Comparison of ENCODE assay signal across 10 cellular contexts in the genomic region with DNA sequence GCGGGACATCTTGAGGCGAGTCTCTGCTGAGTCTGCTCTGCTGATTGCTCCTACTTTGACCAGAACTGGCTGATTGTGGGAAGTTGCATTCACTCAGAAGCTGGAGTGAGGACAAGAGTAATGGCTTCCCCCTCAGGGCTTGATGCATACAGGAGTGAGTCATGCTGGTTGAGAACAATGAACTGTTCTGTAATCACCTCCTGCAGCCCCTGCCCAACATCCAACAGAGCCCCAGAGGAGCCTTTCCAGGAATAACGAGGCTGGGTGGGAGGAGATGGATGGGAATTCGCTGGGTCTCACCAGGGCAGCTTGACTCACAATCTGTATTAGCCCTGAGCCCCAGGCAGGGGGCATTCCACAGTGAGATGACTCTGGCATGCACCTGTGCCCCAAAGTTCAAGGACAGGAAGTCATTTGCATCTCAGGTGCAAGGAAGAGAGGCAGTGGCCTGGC.
DNase-seq lines count a peak whose midpoint lies in the region; ATAC-seq and TF ChIP-seq lines count a peak whose summit lies in the region.
"Had no signal": no experiment of that assay in that cellular context is flagged by ENCODE, and none has a peak within 500 bp of the region (broad histone marks: within the 10 kb centered on the region; RNA-seq: fewer than 3 reads in every experiment).

No MANE protein-coding gene starts in this region.

- H3K27ac Mint-ChIP-seq in MCF 10A (ENCODE audit: low read depth, unreplicated experiment), result no peak overlapping the region

- peaks cover 3% of the 10 kb centered on the region; the same call in 1 of the 2 replicates for H3K4me1 ChIP-seq in HEK293 (ENCODE audit: control insufficient read depth, insufficient read depth, low read length)
- H3K4me1 ChIP-seq in mesodermal cell (ENCODE audit: control insufficient read depth, insufficient read depth, low read length, poor library complexity, severe bottlenecking), result peaks cover 12% of the 10 kb centered on the region

- peaks cover 5% of the 10 kb centered on the region for H3K4me1 Mint-ChIP-seq in MCF 10A (ENCODE audit: insufficient read depth, unreplicated experiment)

- no peak for ATAC-seq in GM19324 (IDR thresholded peaks at IDR 0.05; ENCODE audit: low FRiP score, unreplicated experiment)
- ATAC-seq in GM18520 (IDR thresholded peaks at IDR 0.05; ENCODE audit: unreplicated experiment), result no peak
- ATAC-seq in GM21360 (IDR thresholded peaks at IDR 0.05; ENCODE audit: unreplicated experiment), result no peak

- peak; percentile 81 for DNase-seq in NCI-H345 (lab: John Stamatoyannopoulos, UW)
- peak; percentile 82 for DNase-seq in MCF 10A (ENCODE audit: unreplicated experiment)
- no peak for DNase-seq in GOT3 (lab: John Stamatoyannopoulos, UW)

- no TSS peak for BruUV-seq in MCF 10A (replicated peaks; lab: Mats Ljungman, UMichigan)

- POLR2A ChIA-PET in HEK293 (lab: Yijun Ruan, JAX), result no interaction called here
- POLR2A ChIA-PET in MCF 10A (lab: Yijun Ruan, JAX), result no interaction called here

- H3K27ac ChIP-seq in HEK293 (ENCODE audit: extremely low read depth, low read depth, low read length) (no peak overlapping the region), mesodermal cell (ENCODE audit: low read depth, low read length, severe bottlenecking) (peak overlapping the region; percentile 17)
- H3K27ac ChIP-seq: KMS-11 had no signal

- no peak for TF ChIP-seq CTCF in HEK293 (tag by site-specific recombination; IDR thresholded peaks at IDR 0.05)
- TF ChIP-seq CTCF in MCF 10A (IDR thresholded peaks at IDR 0.05; ENCODE audit: unreplicated experiment), result no peak

- CTCF ChIA-PET in HEK293 (lab: Yijun Ruan, JAX), result no interaction called here
- CTCF ChIA-PET in MCF 10A (lab: Yijun Ruan, JAX), result no interaction called here

- H3K36me3 ChIP-seq in HEK293 (ENCODE audit: control insufficient read depth in 2 of 2, insufficient read depth in 1 of 2, low read length in 2 of 2) (no peaks in the 10 kb centered on the region), mesodermal cell (ENCODE audit: control insufficient read depth, insufficient read depth, low read length) (no peaks in the 10 kb centered on the region)

- H3K27me3 Mint-ChIP-seq in MCF 10A (ENCODE audit: insufficient read depth, unreplicated experiment), result peaks cover 28% of the 10 kb centered on the region

- H3K36me3 Mint-ChIP-seq in MCF 10A (ENCODE audit: insufficient read depth, unreplicated experiment), result peaks cover 4% of the 10 kb centered on the region

- H3K9me3 Mint-ChIP-seq in MCF 10A (ENCODE audit: unreplicated experiment), result no peaks in the 10 kb centered on the region

- WGBS in mesodermal cell (ENCODE audit: insufficient coverage in 2 of 2), 2 experiments, result 11 to 38% methylated on average over 2 to 3 of the region's 4 CpGs

- intact Hi-C loops in MCF 10A (cut with micrococcal nuclease), result no loop called here

- H3K9me3 ChIP-seq in HEK293 (ENCODE audit: control insufficient read depth, insufficient read depth, low read depth, low read length) (no peaks in the 10 kb centered on the region), mesodermal cell (ENCODE audit: control insufficient read depth, low read length) (no peaks in the 10 kb centered on the region)

- H3K4me3 ChIP-seq in HEK293 (ENCODE audit: low read depth, low read length) (no peak overlapping the region), mesodermal cell (ENCODE audit: extremely low read depth, insufficient read depth, low read length, poor library complexity, severe bottlenecking) (no peak overlapping the region)
- H3K4me3 ChIP-seq: smooth muscle cell had no signal

- no peak overlapping the region for H3K4me3 Mint-ChIP-seq in MCF 10A (ENCODE audit: unreplicated experiment)

TF ChIP-seq in HEK293, 187 proteins besides CTCF, POLR2A, EP300 and RAD21 (continues in another document):
- TF ChIP-seq, protein P1, sequence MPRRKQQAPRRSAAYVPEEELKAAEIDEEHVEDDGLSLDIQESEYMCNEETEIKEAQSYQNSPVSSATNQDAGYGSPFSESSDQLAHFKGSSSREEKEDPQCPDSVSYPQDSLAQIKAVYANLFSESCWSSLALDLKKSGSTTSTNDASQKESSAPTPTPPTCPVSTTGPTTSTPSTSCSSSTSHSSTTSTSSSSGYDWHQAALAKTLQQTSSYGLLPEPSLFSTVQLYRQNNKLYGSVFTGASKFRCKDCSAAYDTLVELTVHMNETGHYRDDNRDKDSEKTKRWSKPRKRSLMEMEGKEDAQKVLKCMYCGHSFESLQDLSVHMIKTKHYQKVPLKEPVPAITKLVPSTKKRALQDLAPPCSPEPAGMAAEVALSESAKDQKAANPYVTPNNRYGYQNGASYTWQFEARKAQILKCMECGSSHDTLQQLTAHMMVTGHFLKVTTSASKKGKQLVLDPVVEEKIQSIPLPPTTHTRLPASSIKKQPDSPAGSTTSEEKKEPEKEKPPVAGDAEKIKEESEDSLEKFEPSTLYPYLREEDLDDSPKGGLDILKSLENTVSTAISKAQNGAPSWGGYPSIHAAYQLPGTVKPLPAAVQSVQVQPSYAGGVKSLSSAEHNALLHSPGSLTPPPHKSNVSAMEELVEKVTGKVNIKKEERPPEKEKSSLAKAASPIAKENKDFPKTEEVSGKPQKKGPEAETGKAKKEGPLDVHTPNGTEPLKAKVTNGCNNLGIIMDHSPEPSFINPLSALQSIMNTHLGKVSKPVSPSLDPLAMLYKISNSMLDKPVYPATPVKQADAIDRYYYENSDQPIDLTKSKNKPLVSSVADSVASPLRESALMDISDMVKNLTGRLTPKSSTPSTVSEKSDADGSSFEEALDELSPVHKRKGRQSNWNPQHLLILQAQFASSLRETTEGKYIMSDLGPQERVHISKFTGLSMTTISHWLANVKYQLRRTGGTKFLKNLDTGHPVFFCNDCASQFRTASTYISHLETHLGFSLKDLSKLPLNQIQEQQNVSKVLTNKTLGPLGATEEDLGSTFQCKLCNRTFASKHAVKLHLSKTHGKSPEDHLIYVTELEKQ (tag by site-specific recombination; IDR thresholded peaks at IDR 0.05; ENCODE audit: borderline replicate concordance), result no peak
- peak; percentile 64 for TF ChIP-seq ZBTB17 (tag by site-specific recombination; IDR thresholded peaks at IDR 0.05)
- peak; percentile 99 for TF ChIP-seq ZIC2 (tag by site-specific recombination; IDR thresholded peaks at IDR 0.05)
- TF ChIP-seq ZNF184 (tag by site-specific recombination; IDR thresholded peaks at IDR 0.05), result 0 out of 2 replicates have a peak, but pooled peaks have one; percentile 29
- no peak for TF ChIP-seq ZNF202 (tag by site-specific recombination; IDR thresholded peaks at IDR 0.05; ENCODE audit: borderline replicate concordance)
- TF ChIP-seq, protein P2, sequence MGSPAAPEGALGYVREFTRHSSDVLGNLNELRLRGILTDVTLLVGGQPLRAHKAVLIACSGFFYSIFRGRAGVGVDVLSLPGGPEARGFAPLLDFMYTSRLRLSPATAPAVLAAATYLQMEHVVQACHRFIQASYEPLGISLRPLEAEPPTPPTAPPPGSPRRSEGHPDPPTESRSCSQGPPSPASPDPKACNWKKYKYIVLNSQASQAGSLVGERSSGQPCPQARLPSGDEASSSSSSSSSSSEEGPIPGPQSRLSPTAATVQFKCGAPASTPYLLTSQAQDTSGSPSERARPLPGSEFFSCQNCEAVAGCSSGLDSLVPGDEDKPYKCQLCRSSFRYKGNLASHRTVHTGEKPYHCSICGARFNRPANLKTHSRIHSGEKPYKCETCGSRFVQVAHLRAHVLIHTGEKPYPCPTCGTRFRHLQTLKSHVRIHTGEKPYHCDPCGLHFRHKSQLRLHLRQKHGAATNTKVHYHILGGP (tag by site-specific recombination; IDR thresholded peaks at IDR 0.05), result peak; percentile 91
- peak; percentile 56 for TF ChIP-seq EGR2 (tag by site-specific recombination; IDR thresholded peaks at IDR 0.05; ENCODE audit: low read depth)
- peak; percentile 66; the same call in 1 of the 2 replicates for TF ChIP-seq SP7 (tag by site-specific recombination; IDR thresholded peaks at IDR 0.05)
- peak; percentile 73 for TF ChIP-seq GLIS1 (tag by site-specific recombination; IDR thresholded peaks at IDR 0.05)
- TF ChIP-seq ZNF600 (tag by site-specific recombination; IDR thresholded peaks at IDR 0.05), result peak; percentile 75
- 0 out of 2 replicates have a peak, but pooled peaks have one; percentile 21 for TF ChIP-seq ZNF558 (tag by site-specific recombination; IDR thresholded peaks at IDR 0.05)
- TF ChIP-seq, protein P3, sequence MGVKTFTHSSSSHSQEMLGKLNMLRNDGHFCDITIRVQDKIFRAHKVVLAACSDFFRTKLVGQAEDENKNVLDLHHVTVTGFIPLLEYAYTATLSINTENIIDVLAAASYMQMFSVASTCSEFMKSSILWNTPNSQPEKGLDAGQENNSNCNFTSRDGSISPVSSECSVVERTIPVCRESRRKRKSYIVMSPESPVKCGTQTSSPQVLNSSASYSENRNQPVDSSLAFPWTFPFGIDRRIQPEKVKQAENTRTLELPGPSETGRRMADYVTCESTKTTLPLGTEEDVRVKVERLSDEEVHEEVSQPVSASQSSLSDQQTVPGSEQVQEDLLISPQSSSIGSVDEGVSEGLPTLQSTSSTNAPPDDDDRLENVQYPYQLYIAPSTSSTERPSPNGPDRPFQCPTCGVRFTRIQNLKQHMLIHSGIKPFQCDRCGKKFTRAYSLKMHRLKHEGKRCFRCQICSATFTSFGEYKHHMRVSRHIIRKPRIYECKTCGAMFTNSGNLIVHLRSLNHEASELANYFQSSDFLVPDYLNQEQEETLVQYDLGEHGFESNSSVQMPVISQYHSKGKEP (tag by site-specific recombination; IDR thresholded peaks at IDR 0.05), result 0 out of 2 replicates have a peak, but pooled peaks have one; percentile 24
- TF ChIP-seq ZFHX2 (tag by site-specific recombination; conservative IDR thresholded peaks at IDR 0.05), result peak; percentile 69
